In the genomic region with DNA sequence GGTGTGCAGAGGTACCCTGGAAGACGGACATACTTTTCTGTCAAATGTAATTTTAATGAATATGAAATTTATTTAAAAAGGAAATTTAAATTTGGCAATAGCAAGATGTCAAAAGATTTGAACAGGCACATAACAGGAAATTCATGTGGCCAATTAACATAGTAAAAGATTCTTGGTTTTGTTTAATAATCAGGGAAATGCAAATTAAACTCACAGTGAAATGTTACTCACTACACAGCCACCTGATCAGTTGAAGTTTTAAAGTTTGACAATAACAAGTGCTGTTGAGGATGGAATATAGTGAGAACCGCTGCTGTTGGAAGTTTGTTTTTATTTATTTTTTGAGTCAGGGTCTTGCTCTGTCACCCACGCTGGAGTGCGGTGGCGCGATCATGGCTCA, we compare ENCODE assay signal across 1 cellular context.
TF ChIP-seq lines count a peak whose summit lies in the region.

No MANE protein-coding gene starts in this region.

TF ChIP-seq in K562, 482 proteins besides CTCF, POLR2A, EP300 and RAD21 (continued from another document):
- TF ChIP-seq ZNF174 (CRISPR knock-in tag; IDR thresholded peaks at IDR 0.05), result no peak
- TF ChIP-seq GTF2F1 (IDR thresholded peaks at IDR 0.05; ENCODE audit: low read depth, low read length), result no peak
- TF ChIP-seq, protein P1, sequence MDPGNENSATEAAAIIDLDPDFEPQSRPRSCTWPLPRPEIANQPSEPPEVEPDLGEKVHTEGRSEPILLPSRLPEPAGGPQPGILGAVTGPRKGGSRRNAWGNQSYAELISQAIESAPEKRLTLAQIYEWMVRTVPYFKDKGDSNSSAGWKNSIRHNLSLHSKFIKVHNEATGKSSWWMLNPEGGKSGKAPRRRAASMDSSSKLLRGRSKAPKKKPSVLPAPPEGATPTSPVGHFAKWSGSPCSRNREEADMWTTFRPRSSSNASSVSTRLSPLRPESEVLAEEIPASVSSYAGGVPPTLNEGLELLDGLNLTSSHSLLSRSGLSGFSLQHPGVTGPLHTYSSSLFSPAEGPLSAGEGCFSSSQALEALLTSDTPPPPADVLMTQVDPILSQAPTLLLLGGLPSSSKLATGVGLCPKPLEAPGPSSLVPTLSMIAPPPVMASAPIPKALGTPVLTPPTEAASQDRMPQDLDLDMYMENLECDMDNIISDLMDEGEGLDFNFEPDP (CRISPR knock-in tag; IDR thresholded peaks at IDR 0.05), result no peak
- TF ChIP-seq LCOR (CRISPR knock-in tag; IDR thresholded peaks at IDR 0.05), result no peak
- TF ChIP-seq EWSR1 (IDR thresholded peaks at IDR 0.05; ENCODE audit: borderline replicate concordance, low read depth, partially characterized antibody), result no peak
- TF ChIP-seq NCOR1 (IDR thresholded peaks at IDR 0.05), result no peak
- TF ChIP-seq MBD2 (IDR thresholded peaks at IDR 0.05; ENCODE audit: borderline replicate concordance, low read depth), result no peak
- TF ChIP-seq, protein P2, sequence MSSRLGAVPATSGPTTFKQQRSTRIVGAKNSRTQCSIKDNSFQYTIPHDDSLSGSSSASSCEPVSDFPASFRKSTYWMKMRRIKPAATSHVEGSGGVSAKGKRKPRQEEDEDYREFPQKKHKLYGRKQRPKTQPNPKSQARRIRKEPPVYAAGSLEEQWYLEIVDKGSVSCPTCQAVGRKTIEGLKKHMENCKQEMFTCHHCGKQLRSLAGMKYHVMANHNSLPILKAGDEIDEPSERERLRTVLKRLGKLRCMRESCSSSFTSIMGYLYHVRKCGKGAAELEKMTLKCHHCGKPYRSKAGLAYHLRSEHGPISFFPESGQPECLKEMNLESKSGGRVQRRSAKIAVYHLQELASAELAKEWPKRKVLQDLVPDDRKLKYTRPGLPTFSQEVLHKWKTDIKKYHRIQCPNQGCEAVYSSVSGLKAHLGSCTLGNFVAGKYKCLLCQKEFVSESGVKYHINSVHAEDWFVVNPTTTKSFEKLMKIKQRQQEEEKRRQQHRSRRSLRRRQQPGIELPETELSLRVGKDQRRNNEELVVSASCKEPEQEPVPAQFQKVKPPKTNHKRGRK (tag; IDR thresholded peaks at IDR 0.05), result no peak
